In the genomic region with DNA sequence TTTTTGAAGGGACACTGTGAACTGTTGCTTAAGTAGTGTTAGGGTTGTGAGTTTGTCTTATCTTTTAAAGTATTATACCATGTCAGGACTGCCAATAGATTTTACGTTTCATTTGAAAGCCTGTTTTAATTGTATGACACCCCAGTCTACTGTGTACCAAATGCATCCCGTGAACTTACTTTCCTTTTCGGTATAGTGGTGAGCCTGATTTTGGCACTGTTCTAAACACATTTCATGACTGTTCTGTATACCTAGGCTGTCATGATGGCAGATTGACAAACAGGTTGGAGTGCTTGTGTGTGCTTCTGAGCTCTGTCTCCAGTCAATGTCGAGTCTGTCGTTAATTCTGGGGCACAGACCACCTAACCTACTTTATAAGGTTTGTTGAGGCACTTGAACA, we compare ENCODE assay signal across 8 cellular contexts. TPM values are rescaled to one million over a fixed set of nuclear protein-coding genes. Genes with fewer than 3 reads are reported as not detected.
DNase-seq lines count a peak whose midpoint lies in the region; ATAC-seq and TF ChIP-seq lines count a peak whose summit lies in the region.

No MANE protein-coding gene starts in this region.

- peak overlapping the region; percentile 91 for H3K27ac Mint-ChIP-seq in progenitor cell of endocrine pancreas

- TF ChIP-seq CTCF in fibroblast of mammary gland (conservative IDR thresholded peaks at IDR 0.05; ENCODE audit: control insufficient read depth, insufficient read depth, low read depth, low read length) (no peak), progenitor cell of endocrine pancreas (IDR thresholded peaks at IDR 0.05; ENCODE audit: unreplicated experiment) (no peak)

- peak overlapping the region; percentile 92 for H3K4me3 Mint-ChIP-seq in progenitor cell of endocrine pancreas (ENCODE audit: low read depth)

- H3K36me3 Mint-ChIP-seq in progenitor cell of endocrine pancreas (ENCODE audit: insufficient read depth): peaks cover 4% of the 10 kb centered on the region

- no peaks in the 10 kb centered on the region for H3K27me3 Mint-ChIP-seq in progenitor cell of endocrine pancreas

- DNase-seq in NCI-H526 (lab: John Stamatoyannopoulos, UW) (peak; percentile 51 to 58), NCI-H526 treated with DMSO at 0.1 percent for 48 hours (lab: John Stamatoyannopoulos, UW) (no peak), fibroblast of mammary gland (ENCODE audit: low read depth) (peak; percentile 24), progenitor cell of endocrine pancreas (ENCODE audit: low spot score, unreplicated experiment) (no peak), GF-D8 (lab: John Stamatoyannopoulos, UW) (no peak), NCI-H1930 (lab: John Stamatoyannopoulos, UW) (no peak)

- ATAC-seq in HG02610 (IDR thresholded peaks at IDR 0.05; ENCODE audit: unreplicated experiment): peak; percentile 35
- ATAC-seq in SK-N-SH treated with all-trans-retinoic acid at 6 μM for 48 hours: peak; percentile 5

- H3K4me1 Mint-ChIP-seq in progenitor cell of endocrine pancreas (ENCODE audit: low read depth): peaks cover 19% of the 10 kb centered on the region

- peak overlapping the region; percentile 87 for H3K4me3 ChIP-seq in fibroblast of mammary gland (ENCODE audit: control insufficient read depth, low read depth, low read length)

- H3K9me3 Mint-ChIP-seq in progenitor cell of endocrine pancreas (ENCODE audit: low read depth): no peaks in the 10 kb centered on the region

TF ChIP-seq in SK-N-SH treated with all-trans-retinoic acid at 6 μM for 48 hours, 23 proteins besides CTCF, POLR2A, EP300 and RAD21:
- TF ChIP-seq RARB (CRISPR knock-in tag; IDR thresholded peaks at IDR 0.05) (no peak), ZFP30 (CRISPR knock-in tag; IDR thresholded peaks at IDR 0.05) (no peak), CSDC2 (CRISPR knock-in tag; IDR thresholded peaks at IDR 0.05) (no peak), TOX (CRISPR knock-in tag; IDR thresholded peaks at IDR 0.05; ENCODE audit: borderline replicate concordance) (no peak), ZNF70 (CRISPR knock-in tag; IDR thresholded peaks at IDR 0.05) (no peak), SNAI2 (CRISPR knock-in tag; IDR thresholded peaks at IDR 0.05) (no peak), ESRRG (CRISPR knock-in tag; IDR thresholded peaks at IDR 0.05) (no peak), BACH2 (CRISPR knock-in tag; IDR thresholded peaks at IDR 0.05; ENCODE audit: borderline replicate concordance) (no peak), PATZ1 (CRISPR knock-in tag; IDR thresholded peaks at IDR 0.05; ENCODE audit: borderline replicate concordance) (no peak), GLIS3 (CRISPR knock-in tag; IDR thresholded peaks at IDR 0.05) (no peak), ARNTL (CRISPR knock-in tag; IDR thresholded peaks at IDR 0.05; ENCODE audit: borderline replicate concordance, low read depth) (no peak), OSR1 (CRISPR knock-in tag; IDR thresholded peaks at IDR 0.05) (no peak), ZFP3 (CRISPR knock-in tag; IDR thresholded peaks at IDR 0.05) (no peak), ZNF565 (CRISPR knock-in tag; conservative IDR thresholded peaks at IDR 0.05; ENCODE audit: low read depth) (no peak), CSRNP3 (CRISPR knock-in tag; IDR thresholded peaks at IDR 0.05) (no peak), POU6F1 (CRISPR knock-in tag; IDR thresholded peaks at IDR 0.05; ENCODE audit: borderline replicate concordance, low read depth) (no peak), TCF4 (CRISPR knock-in tag; IDR thresholded peaks at IDR 0.05; ENCODE audit: borderline replicate concordance) (no peak), ISL1 (CRISPR knock-in tag; IDR thresholded peaks at IDR 0.05) (no peak), ZNF8 (CRISPR knock-in tag; IDR thresholded peaks at IDR 0.05) (no peak)
- TF ChIP-seq, protein P1, sequence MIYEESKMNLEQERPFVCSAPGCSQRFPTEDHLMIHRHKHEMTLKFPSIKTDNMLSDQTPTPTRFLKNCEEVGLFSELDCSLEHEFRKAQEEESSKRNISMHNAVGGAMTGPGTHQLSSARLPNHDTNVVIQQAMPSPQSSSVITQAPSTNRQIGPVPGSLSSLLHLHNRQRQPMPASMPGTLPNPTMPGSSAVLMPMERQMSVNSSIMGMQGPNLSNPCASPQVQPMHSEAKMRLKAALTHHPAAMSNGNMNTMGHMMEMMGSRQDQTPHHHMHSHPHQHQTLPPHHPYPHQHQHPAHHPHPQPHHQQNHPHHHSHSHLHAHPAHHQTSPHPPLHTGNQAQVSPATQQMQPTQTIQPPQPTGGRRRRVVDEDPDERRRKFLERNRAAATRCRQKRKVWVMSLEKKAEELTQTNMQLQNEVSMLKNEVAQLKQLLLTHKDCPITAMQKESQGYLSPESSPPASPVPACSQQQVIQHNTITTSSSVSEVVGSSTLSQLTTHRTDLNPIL (CRISPR knock-in tag; IDR thresholded peaks at IDR 0.05; ENCODE audit: low read depth): no peak

RNA-seq across cellular contexts. Expression of gene PCCA, which starts 0.7 kb away (rescaled TPM):
- total RNA-seq in progenitor cell of endocrine pancreas: 48.1 and 50.4 TPM in 2 replicates

Comparison
In these comparisons a context has a peak if more than half of its experiments do, and no peak if none do; other contexts are left out.
1. DNase-seq: peak in NCI-H526 (2 of 2) and fibroblast of mammary gland (single experiment); none in NCI-H526 treated with DMSO at 0.1 percent for 48 hours (single experiment), progenitor cell of endocrine pancreas (single experiment), GF-D8 (single experiment) and NCI-H1930 (0 of 2).